ENCODE assay signal across 21 cellular contexts in genomic region chr14:34175574-34175973, GRCh38.
DNase-seq lines count a peak whose midpoint lies in the region; ATAC-seq, FAIRE-seq and TF ChIP-seq lines count a peak whose summit lies in the region.
"Had no signal": no experiment of that assay in that cellular context is flagged by ENCODE, and none has a peak within 500 bp of the region (broad histone marks: within the 10 kb centered on the region; RNA-seq: fewer than 3 reads in every experiment).

No MANE protein-coding gene starts in this region.

- no peak overlapping the region for H2AFZ ChIP-seq in GM12878 (ENCODE audit: control insufficient read depth, low read depth, low read length)

- peaks cover 2% of the 10 kb centered on the region for H3K27me3 Mint-ChIP-seq in progenitor cell of endocrine pancreas
- H3K27me3 Mint-ChIP-seq: activated CD8-positive, alpha-beta T cell treated with anti-CD3 and anti-CD28 coated beads for 36 hours had no signal

- no peak for TF ChIP-seq RAD21 in GM12878 (IDR thresholded peaks at IDR 0.05; ENCODE audit: insufficient read depth, low read depth, low read length)

- H3K9ac ChIP-seq in GM12878 (ENCODE audit: control insufficient read depth, insufficient read depth, low read length) = no peak overlapping the region

- H4K20me1 ChIP-seq in GM12878 (ENCODE audit: control insufficient read depth, insufficient read depth) = no peaks in the 10 kb centered on the region

- no peaks in the 10 kb centered on the region for H3K36me3 Mint-ChIP-seq in progenitor cell of endocrine pancreas (ENCODE audit: insufficient read depth)
- H3K36me3 Mint-ChIP-seq: memory B cell had no signal

- H3K4me2 ChIP-seq in GM12878 (ENCODE audit: control insufficient read depth, insufficient read depth) = 0 out of 2 replicates have a peak overlapping the region, but pooled peaks have one; percentile 33

- no peaks in the 10 kb centered on the region for H3K79me2 ChIP-seq in GM12878 (ENCODE audit: control insufficient read depth, insufficient read depth, low read length)

- TF ChIP-seq POLR2A in GM12878 (IDR thresholded peaks at IDR 0.05; ENCODE audit: low read depth, low read length) = no peak

- CTCF ChIA-PET in GM12878 (lab: Yijun Ruan, JAX) = no interaction called here

- TF ChIP-seq CTCF in GM12878 (IDR thresholded peaks at IDR 0.05 in 2 of 3, conservative IDR thresholded peaks at IDR 0.05 in 1 of 3; ENCODE audit: control insufficient read depth in 2 of 3, extremely low read depth in 1 of 3, insufficient read depth in 1 of 3, low read depth in 3 of 3, low read length in 3 of 3) (no peak), progenitor cell of endocrine pancreas (IDR thresholded peaks at IDR 0.05; ENCODE audit: unreplicated experiment) (no peak), lower lobe of right lung (IDR thresholded peaks at IDR 0.05) (no peak)

- ATAC-seq in GM18858 (IDR thresholded peaks at IDR 0.05; ENCODE audit: unreplicated experiment) (peak; percentile 78), GM21381 (IDR thresholded peaks at IDR 0.05; ENCODE audit: unreplicated experiment) (peak; percentile 51), HG02884 (IDR thresholded peaks at IDR 0.05; ENCODE audit: unreplicated experiment) (peak; percentile 65), GM12878 (peak; percentile 75), lower lobe of right lung (no peak)
- ATAC-seq: activated CD8-positive, alpha-beta T cell treated with anti-CD3 and anti-CD28 coated beads for 36 hours; PC-3; SK-N-SH treated with all-trans-retinoic acid at 6 μM for 48 hours had no signal

- intact Hi-C loops in GM12878 (cut with micrococcal nuclease; ENCODE audit: unreplicated experiment) (no loop called here), lower lobe of right lung (cut with DNase I) (no loop called here)

- TF ChIP-seq EP300 in GM12878 (IDR thresholded peaks at IDR 0.05; ENCODE audit: borderline replicate concordance in 1 of 2, control insufficient read depth in 1 of 2, low read depth in 2 of 2, low read length in 2 of 2) = peak in 1 of 2 experiments; percentile 57; a peak in 2 of 4 replicates

- RAD21 ChIA-PET in GM12878 (lab: Charles Lee; ENCODE audit: unreplicated experiment) = no interaction called here

- SMC1A ChIA-PET in GM12878 (lab: Charles Lee; ENCODE audit: uncharacterized antibody, unreplicated experiment) = interaction anchor here (1.0 kb wide), 1 partner anchor 26 kb away, joined by 4 read pairs; no protein-coding TSS in a partner anchor

- BruUV-seq in GM12878 (replicated peaks; lab: Mats Ljungman, UMichigan) = no TSS peak

- POLR2A ChIA-PET in GM12878 (lab: Charles Lee) = interaction anchor here (0.5 kb wide), 1 partner anchor 324 kb away, joined by 3 read pairs; no protein-coding TSS in a partner anchor

- no peaks in the 10 kb centered on the region for H3K9me3 Mint-ChIP-seq in progenitor cell of endocrine pancreas (ENCODE audit: low read depth)
- H3K9me3 Mint-ChIP-seq: activated CD8-positive, alpha-beta T cell treated with anti-CD3 and anti-CD28 coated beads for 36 hours; activated T-helper 2 cell treated with anti-CD3 and anti-CD28 coated beads, Interferon-gamma antibody, Interleukin-2, Interleukin-4, amounts not matched to agents 10 μg/mL and 5 μg/mL and 100 μg/mL, durations not matched to agents 14 hours and 24 hours and 36 hours; memory B cell; neural crest cell had no signal

- H3K36me3 ChIP-seq in GM12878 (ENCODE audit: control insufficient read depth in 2 of 2, insufficient read depth in 2 of 2, low read length in 1 of 2) (no peaks in the 10 kb centered on the region), lower lobe of right lung (no peaks in the 10 kb centered on the region)
- H3K36me3 ChIP-seq: adrenal gland, suprapubic skin had no signal

- H3K4me3 ChIP-seq in GM12878 (no peak overlapping the region), lower lobe of right lung (no peak overlapping the region)
- H3K4me3 ChIP-seq: adrenal gland, suprapubic skin had no signal

- 26% methylated on average over 2 of the region's 2 CpGs for WGBS in GM12878 (ENCODE audit: insufficient coverage, insufficient replicate concordance, low lambda C conversion rate, missing lambda C conversion rate)

- H3K9me3 ChIP-seq in GM12878 (replicated peaks; ENCODE audit: control insufficient read depth, insufficient read depth, low read length) (no peaks in the 10 kb centered on the region), lower lobe of right lung (no peaks in the 10 kb centered on the region)
- H3K9me3 ChIP-seq: adrenal gland, suprapubic skin had no signal

- peak; percentile 38 for FAIRE-seq in GM12878 (lab: Jason Lieb, UNC)
- FAIRE-seq: endometrium had no signal

- no peaks in the 10 kb centered on the region for H3K27me3 ChIP-seq in GM12878 (replicated peaks in 1 of 2; ENCODE audit: control insufficient read depth in 2 of 2, insufficient read depth in 2 of 2, low read length in 1 of 2)
- H3K27me3 ChIP-seq in lower lobe of right lung (ENCODE audit: low read depth) = no peaks in the 10 kb centered on the region
- H3K27me3 ChIP-seq: adrenal gland, suprapubic skin had no signal

- H3K4me3 Mint-ChIP-seq in progenitor cell of endocrine pancreas (ENCODE audit: low read depth) = no peak overlapping the region
- H3K4me3 Mint-ChIP-seq: activated CD8-positive, alpha-beta T cell treated with anti-CD3 and anti-CD28 coated beads for 36 hours; memory B cell; neural crest cell had no signal

- peaks cover 15% of the 10 kb centered on the region for H3K4me1 Mint-ChIP-seq in progenitor cell of endocrine pancreas (ENCODE audit: low read depth)

- H3K4me1 ChIP-seq in GM12878 (ENCODE audit: control insufficient read depth, insufficient read depth, low read length) = peaks cover 12% of the 10 kb centered on the region
- H3K4me1 ChIP-seq in lower lobe of right lung = no peaks in the 10 kb centered on the region

- in situ Hi-C loops in GM12878 (cut with MboI) = no loop called here

- H3K27ac Mint-ChIP-seq in progenitor cell of endocrine pancreas = no peak overlapping the region
- H3K27ac Mint-ChIP-seq: activated CD8-positive, alpha-beta T cell treated with anti-CD3 and anti-CD28 coated beads for 36 hours; activated T-helper 2 cell treated with anti-CD3 and anti-CD28 coated beads, Interferon-gamma antibody, Interleukin-2, Interleukin-4, amounts not matched to agents 10 μg/mL and 5 μg/mL and 100 μg/mL, durations not matched to agents 14 hours and 24 hours and 36 hours; memory B cell had no signal

- DNase-seq in GM12878 (ENCODE audit: low read depth, low spot score) (peak; percentile 46), hippocampal formation (lab: John Stamatoyannopoulos, UW) (no peak), progenitor cell of endocrine pancreas (ENCODE audit: low spot score, unreplicated experiment) (no peak), NCI-H69 (lab: John Stamatoyannopoulos, UW) (no peak), lower lobe of right lung (no peak)
- DNase-seq: activated CD8-positive, alpha-beta T cell treated with anti-CD3 and anti-CD28 coated beads for 36 hours; adrenal gland; foreskin fibroblast; KBM-7; NCI-H226; PC-3 had no signal

- peak overlapping the region; percentile 29; the same call in 1 of the 2 replicates for H3K27ac ChIP-seq in GM12878 (ENCODE audit: control insufficient read depth, insufficient read depth)
- no peak overlapping the region for H3K27ac ChIP-seq in lower lobe of right lung
- H3K27ac ChIP-seq: adrenal gland, C4-2B, suprapubic skin had no signal

TF ChIP-seq in GM12878, 131 proteins besides CTCF, POLR2A, EP300 and RAD21 (continues in another document):
- TF ChIP-seq NFIC (IDR thresholded peaks at IDR 0.05; ENCODE audit: low read depth, low read length) = peak; percentile 30; the same call in 1 of the 2 replicates
- TF ChIP-seq BHLHE40 (IDR thresholded peaks at IDR 0.05; ENCODE audit: borderline replicate concordance in 1 of 2, low read depth in 2 of 2, low read length in 1 of 2) = peak in 1 of 2 experiments; percentile 16; a peak in 1 of 4 replicates
- TF ChIP-seq SMC3 (IDR thresholded peaks at IDR 0.05; ENCODE audit: borderline replicate concordance, low read length) = no peak
- peak; percentile 82 to 87 for TF ChIP-seq IKZF2 (IDR thresholded peaks at IDR 0.05)
- peak; percentile 55 for TF ChIP-seq DPF2 (IDR thresholded peaks at IDR 0.05)
- TF ChIP-seq E4F1 (IDR thresholded peaks at IDR 0.05; ENCODE audit: borderline replicate concordance, partially characterized antibody) = no peak
- peak; percentile 49; the same call in 1 of the 2 replicates for TF ChIP-seq MTA2 (IDR thresholded peaks at IDR 0.05; ENCODE audit: low read depth)
- TF ChIP-seq POLR2AphosphoS2 (IDR thresholded peaks at IDR 0.05; ENCODE audit: low read depth, low read length) = no peak
- TF ChIP-seq SP1 (IDR thresholded peaks at IDR 0.05; ENCODE audit: low read depth, low read length) = no peak
- TF ChIP-seq ZBTB33 (IDR thresholded peaks at IDR 0.05) = no peak

Comparison
In these comparisons a context has a peak if more than half of its experiments do, and no peak if none do; other contexts are left out.
1. ATAC-seq: peak in GM18858 (single experiment), GM21381 (single experiment), HG02884 (single experiment) and GM12878 (single experiment); none in lower lobe of right lung (0 of 2).